In the genomic region with DNA sequence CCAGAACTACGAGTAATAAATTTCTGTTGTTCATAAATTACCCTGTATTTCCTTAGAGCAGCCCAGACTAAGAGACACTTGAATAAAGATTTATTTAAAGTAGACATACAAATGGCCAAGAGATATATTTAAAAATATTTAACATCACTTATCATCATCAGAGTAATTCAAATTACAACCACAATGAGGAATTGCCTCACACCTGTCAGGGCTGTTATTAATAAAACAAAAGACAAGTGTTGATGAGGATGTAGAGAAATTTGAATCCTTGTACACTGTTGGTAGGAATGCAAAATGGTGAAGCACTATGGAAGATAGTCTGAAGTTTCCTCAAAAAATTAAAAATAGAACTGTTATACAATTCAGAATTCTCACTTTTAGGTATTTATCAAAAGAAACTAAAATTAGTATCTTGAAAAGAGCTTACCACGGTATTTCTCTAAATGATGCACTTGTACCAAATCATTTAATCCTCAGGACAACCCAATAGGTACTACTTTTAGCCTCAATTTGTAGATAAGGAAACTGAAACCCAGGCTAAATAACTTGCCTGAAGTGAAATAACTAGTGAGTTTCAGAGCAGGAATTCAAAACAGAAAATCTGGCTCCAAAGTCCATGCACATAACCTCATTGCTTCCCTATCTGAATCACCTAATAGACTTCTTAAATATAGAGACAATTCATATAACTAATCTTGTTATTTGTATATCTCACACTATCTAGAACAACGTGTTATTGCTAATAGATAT, we compare ENCODE assay signal across 7 cellular contexts.
"Had no signal": no experiment of that assay in that cellular context is flagged by ENCODE, and none has a peak within 500 bp of the region (broad histone marks: within the 10 kb centered on the region; RNA-seq: fewer than 3 reads in every experiment).

No MANE protein-coding gene starts in this region.

- DNase-seq: activated CD4-positive, alpha-beta T cell treated with anti-CD3 and anti-CD28 coated beads, Interleukin-2, amount 50 U/mL, for 4 hours; activated naive CD4-positive, alpha-beta T cell treated with anti-CD3 and anti-CD28 coated beads for 36 hours; psoas muscle; stimulated activated CD4-positive, alpha-beta T cell treated with anti-CD3 and anti-CD28 coated beads, Interleukin-1b, Interleukin-23, amount 100 ng/mL, for 48 hours had no signal

- H3K9me3 Mint-ChIP-seq: activated naive CD4-positive, alpha-beta T cell treated with anti-CD3 and anti-CD28 coated beads for 36 hours; activated T-helper 2 cell treated with anti-CD3 and anti-CD28 coated beads, Interferon-gamma antibody, Interleukin-2, Interleukin-4, amounts not matched to agents 10 μg/mL and 5 μg/mL and 100 μg/mL, durations not matched to agents 14 hours and 24 hours and 36 hours had no signal

- ATAC-seq: psoas muscle, sciatic nerve had no signal

- H3K4me3 Mint-ChIP-seq: activated naive CD4-positive, alpha-beta T cell treated with anti-CD3 and anti-CD28 coated beads for 36 hours; neural crest cell had no signal

- H3K27ac Mint-ChIP-seq: activated naive CD4-positive, alpha-beta T cell treated with anti-CD3 and anti-CD28 coated beads for 36 hours; activated T-helper 2 cell treated with anti-CD3 and anti-CD28 coated beads, Interferon-gamma antibody, Interleukin-2, Interleukin-4, amounts not matched to agents 10 μg/mL and 5 μg/mL and 100 μg/mL, durations not matched to agents 14 hours and 24 hours and 36 hours had no signal
